1 cellular context compared by ENCODE assay signal in the genomic region with DNA sequence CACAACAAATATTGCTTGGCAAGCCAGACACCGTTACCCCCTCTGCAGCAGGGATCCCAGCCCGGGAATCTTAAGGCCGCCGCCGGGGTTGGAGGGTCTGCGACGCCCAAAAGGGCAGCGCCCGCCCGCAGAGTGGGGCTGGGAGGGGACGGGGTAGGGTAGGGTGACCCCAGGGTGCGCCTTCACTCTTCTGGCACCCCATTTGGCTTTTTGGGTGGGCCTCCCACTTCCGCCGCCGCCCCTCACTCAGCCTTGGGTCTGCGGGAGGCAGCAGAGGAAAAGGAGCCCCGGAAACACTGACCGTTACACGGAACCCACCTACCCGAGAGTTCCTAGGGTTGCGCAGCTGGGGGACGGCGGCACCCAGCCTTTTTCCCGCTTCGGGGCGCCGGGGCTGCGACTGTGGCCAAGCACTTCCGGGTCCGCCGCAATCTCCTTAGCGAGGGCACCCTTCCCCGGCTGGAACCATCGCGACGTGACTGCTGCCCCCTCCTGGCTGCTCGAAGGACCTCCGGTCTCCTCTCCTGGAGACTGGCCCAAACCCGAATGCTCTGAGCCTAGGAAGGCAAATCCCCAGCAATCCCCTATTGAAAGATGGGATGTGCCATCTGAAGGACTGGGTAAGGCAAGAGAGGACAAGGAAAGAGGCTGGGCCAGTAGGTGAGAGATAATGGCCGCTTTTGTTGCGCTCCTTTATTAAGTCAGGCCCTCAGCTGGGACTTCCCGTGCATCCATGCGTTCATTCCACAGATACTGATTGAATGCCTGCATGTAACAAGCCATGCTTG.
A peak's percentile ranks its signal among the peaks of the same experiment; 100 is the strongest.
TF ChIP-seq lines count a peak whose summit lies in the region.

A gene (minus strand): TSS at position 404 of the 788 bp plus-strand sequence. CDS start 1,447 bp downstream, outside the sequence.

TF ChIP-seq in HEK293, 187 proteins besides CTCF, POLR2A, EP300 and RAD21 (continued from another document and continues in another):
- TF ChIP-seq, protein P1, sequence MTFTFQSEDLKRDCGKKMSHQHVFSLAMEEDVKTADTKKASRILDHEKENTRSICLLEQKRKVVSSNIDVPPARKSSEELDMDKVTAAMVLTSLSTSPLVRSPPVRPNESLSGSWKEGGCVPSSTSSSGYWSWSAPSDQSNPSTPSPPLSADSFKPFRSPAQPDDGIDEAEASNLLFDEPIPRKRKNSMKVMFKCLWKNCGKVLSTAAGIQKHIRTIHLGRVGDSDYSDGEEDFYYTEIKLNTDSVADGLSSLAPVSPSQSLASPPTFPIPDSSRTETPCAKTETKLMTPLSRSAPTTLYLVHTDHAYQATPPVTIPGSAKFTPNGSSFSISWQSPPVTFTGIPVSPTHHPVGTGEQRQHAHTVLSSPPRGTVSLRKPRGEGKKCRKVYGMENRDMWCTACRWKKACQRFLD (tag by site-specific recombination; IDR thresholded peaks at IDR 0.05) = no peak
- TF ChIP-seq KLF16 (tag by site-specific recombination; IDR thresholded peaks at IDR 0.05) = 0 out of 2 replicates have a peak, but pooled peaks have one; percentile 55
- peak; percentile 99 for TF ChIP-seq MZF1 (tag by site-specific recombination; IDR thresholded peaks at IDR 0.05; ENCODE audit: borderline replicate concordance)
- TF ChIP-seq ZNF214 (tag by site-specific recombination; IDR thresholded peaks at IDR 0.05; ENCODE audit: borderline replicate concordance) = no peak
- TF ChIP-seq ZNF366 (tag by site-specific recombination; conservative IDR thresholded peaks at IDR 0.05) = no peak
- TF ChIP-seq, protein P2, sequence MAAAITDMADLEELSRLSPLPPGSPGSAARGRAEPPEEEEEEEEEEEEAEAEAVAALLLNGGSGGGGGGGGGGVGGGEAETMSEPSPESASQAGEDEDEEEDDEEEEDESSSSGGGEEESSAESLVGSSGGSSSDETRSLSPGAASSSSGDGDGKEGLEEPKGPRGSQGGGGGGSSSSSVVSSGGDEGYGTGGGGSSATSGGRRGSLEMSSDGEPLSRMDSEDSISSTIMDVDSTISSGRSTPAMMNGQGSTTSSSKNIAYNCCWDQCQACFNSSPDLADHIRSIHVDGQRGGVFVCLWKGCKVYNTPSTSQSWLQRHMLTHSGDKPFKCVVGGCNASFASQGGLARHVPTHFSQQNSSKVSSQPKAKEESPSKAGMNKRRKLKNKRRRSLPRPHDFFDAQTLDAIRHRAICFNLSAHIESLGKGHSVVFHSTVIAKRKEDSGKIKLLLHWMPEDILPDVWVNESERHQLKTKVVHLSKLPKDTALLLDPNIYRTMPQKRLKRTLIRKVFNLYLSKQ (tag by site-specific recombination; IDR thresholded peaks at IDR 0.05; ENCODE audit: borderline replicate concordance) = no peak
- TF ChIP-seq ZNF155 (tag by site-specific recombination; IDR thresholded peaks at IDR 0.05) = no peak
- TF ChIP-seq, protein P3, sequence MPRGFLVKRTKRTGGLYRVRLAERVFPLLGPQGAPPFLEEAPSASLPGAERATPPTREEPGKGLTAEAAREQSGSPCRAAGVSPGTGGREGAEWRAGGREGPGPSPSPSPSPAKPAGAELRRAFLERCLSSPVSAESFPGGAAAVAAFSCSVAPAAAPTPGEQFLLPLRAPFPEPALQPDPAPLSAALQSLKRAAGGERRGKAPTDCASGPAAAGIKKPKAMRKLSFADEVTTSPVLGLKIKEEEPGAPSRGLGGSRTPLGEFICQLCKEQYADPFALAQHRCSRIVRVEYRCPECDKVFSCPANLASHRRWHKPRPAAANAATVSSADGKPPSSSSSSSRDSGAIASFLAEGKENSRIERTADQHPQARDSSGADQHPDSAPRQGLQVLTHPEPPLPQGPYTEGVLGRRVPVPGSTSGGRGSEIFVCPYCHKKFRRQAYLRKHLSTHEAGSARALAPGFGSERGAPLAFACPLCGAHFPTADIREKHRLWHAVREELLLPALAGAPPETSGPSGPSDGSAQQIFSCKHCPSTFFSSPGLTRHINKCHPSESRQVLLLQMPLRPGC (tag by site-specific recombination; IDR thresholded peaks at IDR 0.05) = no peak
- no peak for TF ChIP-seq GFI1B (tag by site-specific recombination; IDR thresholded peaks at IDR 0.05)
- TF ChIP-seq OVOL3 (tag by site-specific recombination; IDR thresholded peaks at IDR 0.05) = no peak; the same call in 1 of the 2 replicates
- peak; percentile 70; the same call in 1 of the 2 replicates for TF ChIP-seq SP7 (tag by site-specific recombination; IDR thresholded peaks at IDR 0.05)
- TF ChIP-seq ZSCAN16 (tag by site-specific recombination; IDR thresholded peaks at IDR 0.05) = no peak
- no peak for TF ChIP-seq ZNF223 (tag by site-specific recombination; IDR thresholded peaks at IDR 0.05)
- 0 out of 2 replicates have a peak, but pooled peaks have one; percentile 40 for TF ChIP-seq ZNF76 (tag by site-specific recombination; IDR thresholded peaks at IDR 0.05; ENCODE audit: borderline replicate concordance, low read depth)
- TF ChIP-seq BCL11B (tag by site-specific recombination; IDR thresholded peaks at IDR 0.05; ENCODE audit: low read depth) = no peak
- TF ChIP-seq, protein P4, sequence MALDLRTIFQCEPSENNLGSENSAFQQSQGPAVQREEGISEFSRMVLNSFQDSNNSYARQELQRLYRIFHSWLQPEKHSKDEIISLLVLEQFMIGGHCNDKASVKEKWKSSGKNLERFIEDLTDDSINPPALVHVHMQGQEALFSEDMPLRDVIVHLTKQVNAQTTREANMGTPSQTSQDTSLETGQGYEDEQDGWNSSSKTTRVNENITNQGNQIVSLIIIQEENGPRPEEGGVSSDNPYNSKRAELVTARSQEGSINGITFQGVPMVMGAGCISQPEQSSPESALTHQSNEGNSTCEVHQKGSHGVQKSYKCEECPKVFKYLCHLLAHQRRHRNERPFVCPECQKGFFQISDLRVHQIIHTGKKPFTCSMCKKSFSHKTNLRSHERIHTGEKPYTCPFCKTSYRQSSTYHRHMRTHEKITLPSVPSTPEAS (tag by site-specific recombination; IDR thresholded peaks at IDR 0.05) = no peak
- no peak; the same call in 1 of the 2 replicates for TF ChIP-seq TRIM28 (IDR thresholded peaks at IDR 0.05; ENCODE audit: borderline replicate concordance, low read length)
- peak; percentile 70 for TF ChIP-seq ZXDB (tag by site-specific recombination; IDR thresholded peaks at IDR 0.05)
- TF ChIP-seq ZBTB20 (tag by site-specific recombination; IDR thresholded peaks at IDR 0.05) = peak; percentile 87; the same call in 1 of the 2 replicates
- TF ChIP-seq, protein P5, sequence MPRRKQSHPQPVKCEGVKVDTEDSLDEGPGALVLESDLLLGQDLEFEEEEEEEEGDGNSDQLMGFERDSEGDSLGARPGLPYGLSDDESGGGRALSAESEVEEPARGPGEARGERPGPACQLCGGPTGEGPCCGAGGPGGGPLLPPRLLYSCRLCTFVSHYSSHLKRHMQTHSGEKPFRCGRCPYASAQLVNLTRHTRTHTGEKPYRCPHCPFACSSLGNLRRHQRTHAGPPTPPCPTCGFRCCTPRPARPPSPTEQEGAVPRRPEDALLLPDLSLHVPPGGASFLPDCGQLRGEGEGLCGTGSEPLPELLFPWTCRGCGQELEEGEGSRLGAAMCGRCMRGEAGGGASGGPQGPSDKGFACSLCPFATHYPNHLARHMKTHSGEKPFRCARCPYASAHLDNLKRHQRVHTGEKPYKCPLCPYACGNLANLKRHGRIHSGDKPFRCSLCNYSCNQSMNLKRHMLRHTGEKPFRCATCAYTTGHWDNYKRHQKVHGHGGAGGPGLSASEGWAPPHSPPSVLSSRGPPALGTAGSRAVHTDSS (tag by site-specific recombination; IDR thresholded peaks at IDR 0.05) = no peak
- no peak for TF ChIP-seq ZNF350 (tag by site-specific recombination; IDR thresholded peaks at IDR 0.05)
- TF ChIP-seq, protein P6, sequence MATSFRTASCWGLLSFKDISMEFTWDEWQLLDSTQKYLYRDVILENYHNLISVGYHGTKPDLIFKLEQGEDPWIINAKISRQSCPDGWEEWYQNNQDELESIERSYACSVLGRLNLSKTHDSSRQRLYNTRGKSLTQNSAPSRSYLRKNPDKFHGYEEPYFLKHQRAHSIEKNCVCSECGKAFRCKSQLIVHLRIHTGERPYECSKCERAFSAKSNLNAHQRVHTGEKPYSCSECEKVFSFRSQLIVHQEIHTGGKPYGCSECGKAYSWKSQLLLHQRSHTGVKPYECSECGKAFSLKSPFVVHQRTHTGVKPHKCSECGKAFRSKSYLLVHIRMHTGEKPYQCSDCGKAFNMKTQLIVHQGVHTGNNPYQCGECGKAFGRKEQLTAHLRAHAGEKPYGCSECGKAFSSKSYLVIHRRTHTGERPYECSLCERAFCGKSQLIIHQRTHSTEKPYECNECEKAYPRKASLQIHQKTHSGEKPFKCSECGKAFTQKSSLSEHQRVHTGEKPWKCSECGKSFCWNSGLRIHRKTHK (tag by site-specific recombination; IDR thresholded peaks at IDR 0.05) = no peak
- TF ChIP-seq MEIS1 (CRISPR knock-in tag; IDR thresholded peaks at IDR 0.05; ENCODE audit: borderline replicate concordance) = no peak
- 0 out of 2 replicates have a peak, but pooled peaks have one; percentile 60 for TF ChIP-seq ZBTB7A (tag by site-specific recombination; IDR thresholded peaks at IDR 0.05; ENCODE audit: low read depth)
- peak; percentile 12; the same call in 1 of the 2 replicates for TF ChIP-seq ZNF10 (tag by site-specific recombination; IDR thresholded peaks at IDR 0.05)
- TF ChIP-seq, protein P7, sequence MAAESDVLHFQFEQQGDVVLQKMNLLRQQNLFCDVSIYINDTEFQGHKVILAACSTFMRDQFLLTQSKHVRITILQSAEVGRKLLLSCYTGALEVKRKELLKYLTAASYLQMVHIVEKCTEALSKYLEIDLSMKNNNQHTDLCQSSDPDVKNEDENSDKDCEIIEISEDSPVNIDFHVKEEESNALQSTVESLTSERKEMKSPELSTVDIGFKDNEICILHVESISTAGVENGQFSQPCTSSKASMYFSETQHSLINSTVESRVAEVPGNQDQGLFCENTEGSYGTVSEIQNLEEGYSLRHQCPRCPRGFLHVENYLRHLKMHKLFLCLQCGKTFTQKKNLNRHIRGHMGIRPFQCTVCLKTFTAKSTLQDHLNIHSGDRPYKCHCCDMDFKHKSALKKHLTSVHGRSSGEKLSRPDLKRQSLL (tag by site-specific recombination; IDR thresholded peaks at IDR 0.05) = no peak
- peak; percentile 62 for TF ChIP-seq ZNF335 (tag by site-specific recombination; conservative IDR thresholded peaks at IDR 0.05)
- peak; percentile 51; the same call in 1 of the 2 replicates for TF ChIP-seq ZNF629 (tag by site-specific recombination; IDR thresholded peaks at IDR 0.05)
- TF ChIP-seq, protein P8, sequence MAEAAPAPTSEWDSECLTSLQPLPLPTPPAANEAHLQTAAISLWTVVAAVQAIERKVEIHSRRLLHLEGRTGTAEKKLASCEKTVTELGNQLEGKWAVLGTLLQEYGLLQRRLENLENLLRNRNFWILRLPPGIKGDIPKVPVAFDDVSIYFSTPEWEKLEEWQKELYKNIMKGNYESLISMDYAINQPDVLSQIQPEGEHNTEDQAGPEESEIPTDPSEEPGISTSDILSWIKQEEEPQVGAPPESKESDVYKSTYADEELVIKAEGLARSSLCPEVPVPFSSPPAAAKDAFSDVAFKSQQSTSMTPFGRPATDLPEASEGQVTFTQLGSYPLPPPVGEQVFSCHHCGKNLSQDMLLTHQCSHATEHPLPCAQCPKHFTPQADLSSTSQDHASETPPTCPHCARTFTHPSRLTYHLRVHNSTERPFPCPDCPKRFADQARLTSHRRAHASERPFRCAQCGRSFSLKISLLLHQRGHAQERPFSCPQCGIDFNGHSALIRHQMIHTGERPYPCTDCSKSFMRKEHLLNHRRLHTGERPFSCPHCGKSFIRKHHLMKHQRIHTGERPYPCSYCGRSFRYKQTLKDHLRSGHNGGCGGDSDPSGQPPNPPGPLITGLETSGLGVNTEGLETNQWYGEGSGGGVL (tag by site-specific recombination; IDR thresholded peaks at IDR 0.05) = no peak
- TF ChIP-seq, protein P9, sequence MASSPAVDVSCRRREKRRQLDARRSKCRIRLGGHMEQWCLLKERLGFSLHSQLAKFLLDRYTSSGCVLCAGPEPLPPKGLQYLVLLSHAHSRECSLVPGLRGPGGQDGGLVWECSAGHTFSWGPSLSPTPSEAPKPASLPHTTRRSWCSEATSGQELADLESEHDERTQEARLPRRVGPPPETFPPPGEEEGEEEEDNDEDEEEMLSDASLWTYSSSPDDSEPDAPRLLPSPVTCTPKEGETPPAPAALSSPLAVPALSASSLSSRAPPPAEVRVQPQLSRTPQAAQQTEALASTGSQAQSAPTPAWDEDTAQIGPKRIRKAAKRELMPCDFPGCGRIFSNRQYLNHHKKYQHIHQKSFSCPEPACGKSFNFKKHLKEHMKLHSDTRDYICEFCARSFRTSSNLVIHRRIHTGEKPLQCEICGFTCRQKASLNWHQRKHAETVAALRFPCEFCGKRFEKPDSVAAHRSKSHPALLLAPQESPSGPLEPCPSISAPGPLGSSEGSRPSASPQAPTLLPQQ (tag by site-specific recombination; IDR thresholded peaks at IDR 0.05) = peak; percentile 53; the same call in 1 of the 2 replicates
- TF ChIP-seq, protein P10, sequence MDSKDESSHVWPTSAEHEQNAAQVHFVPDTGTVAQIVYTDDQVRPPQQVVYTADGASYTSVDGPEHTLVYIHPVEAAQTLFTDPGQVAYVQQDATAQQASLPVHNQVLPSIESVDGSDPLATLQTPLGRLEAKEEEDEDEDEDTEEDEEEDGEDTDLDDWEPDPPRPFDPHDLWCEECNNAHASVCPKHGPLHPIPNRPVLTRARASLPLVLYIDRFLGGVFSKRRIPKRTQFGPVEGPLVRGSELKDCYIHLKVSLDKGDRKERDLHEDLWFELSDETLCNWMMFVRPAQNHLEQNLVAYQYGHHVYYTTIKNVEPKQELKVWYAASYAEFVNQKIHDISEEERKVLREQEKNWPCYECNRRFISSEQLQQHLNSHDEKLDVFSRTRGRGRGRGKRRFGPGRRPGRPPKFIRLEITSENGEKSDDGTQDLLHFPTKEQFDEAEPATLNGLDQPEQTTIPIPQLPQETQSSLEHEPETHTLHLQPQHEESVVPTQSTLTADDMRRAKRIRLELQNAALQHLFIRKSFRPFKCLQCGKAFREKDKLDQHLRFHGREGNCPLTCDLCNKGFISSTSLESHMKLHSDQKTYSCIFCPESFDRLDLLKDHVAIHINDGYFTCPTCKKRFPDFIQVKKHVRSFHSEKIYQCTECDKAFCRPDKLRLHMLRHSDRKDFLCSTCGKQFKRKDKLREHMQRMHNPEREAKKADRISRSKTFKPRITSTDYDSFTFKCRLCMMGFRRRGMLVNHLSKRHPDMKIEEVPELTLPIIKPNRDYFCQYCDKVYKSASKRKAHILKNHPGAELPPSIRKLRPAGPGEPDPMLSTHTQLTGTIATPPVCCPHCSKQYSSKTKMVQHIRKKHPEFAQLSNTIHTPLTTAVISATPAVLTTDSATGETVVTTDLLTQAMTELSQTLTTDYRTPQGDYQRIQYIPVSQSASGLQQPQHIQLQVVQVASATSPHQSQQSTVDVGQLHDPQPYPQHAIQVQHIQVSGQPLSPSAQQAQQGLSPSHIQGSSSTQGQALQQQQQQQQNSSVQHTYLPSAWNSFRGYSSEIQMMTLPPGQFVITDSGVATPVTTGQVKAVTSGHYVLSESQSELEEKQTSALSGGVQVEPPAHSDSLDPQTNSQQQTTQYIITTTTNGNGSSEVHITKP (tag by site-specific recombination; IDR thresholded peaks at IDR 0.05) = peak; percentile 94
- TF ChIP-seq HOXD13 (CRISPR knock-in tag; IDR thresholded peaks at IDR 0.05; ENCODE audit: borderline replicate concordance) = no peak
- TF ChIP-seq ZNF677 (tag by site-specific recombination; IDR thresholded peaks at IDR 0.05) = no peak
- no peak for TF ChIP-seq ZNF777 (tag by site-specific recombination; IDR thresholded peaks at IDR 0.05; ENCODE audit: borderline replicate concordance)
